9 cellular contexts compared by ENCODE assay signal in genomic region chr10:102422586-102423129, GRCh38.
A peak's percentile ranks its signal among the peaks of the same experiment; 100 is the strongest.
DNase-seq lines count a peak whose midpoint lies in the region; ATAC-seq and TF ChIP-seq lines count a peak whose summit lies in the region.
"Had no signal": no experiment of that assay in that cellular context is flagged by ENCODE, and none has a peak within 500 bp of the region (broad histone marks: within the 10 kb centered on the region; RNA-seq: fewer than 3 reads in every experiment).

No MANE protein-coding gene starts in this region.

- H3K27ac Mint-ChIP-seq in activated naive CD4-positive, alpha-beta T cell treated with anti-CD3 and anti-CD28 coated beads, Interleukin-2, amount 50 U/mL, for 24 hours: peak overlapping the region; percentile 55

- DNase-seq in Ammon's horn (ENCODE audit: low spot score): peak; percentile 82
- peak; percentile 71 for DNase-seq in NCI-H2227 (lab: John Stamatoyannopoulos, UW; ENCODE audit: unreplicated experiment)
- DNase-seq in head of caudate nucleus: peak in 40 of 42 donors; percentile 38 to 88 (median 76)
- DNase-seq in COR-L47 (lab: John Stamatoyannopoulos, UW): no peak

- H3K9me3 ChIP-seq in neutrophil: no peaks in the 10 kb centered on the region

- intact Hi-C loops in head of caudate nucleus (cut with DNase I): loop anchor here (5.0 to 10.0 kb wide), 2 partner anchors 40 to 162 kb away; no protein-coding TSS in a partner anchor

- peak; percentile 34 for ATAC-seq in GM18498 (IDR thresholded peaks at IDR 0.05; ENCODE audit: unreplicated experiment)
- no peak for ATAC-seq in GM19023 (IDR thresholded peaks at IDR 0.05; ENCODE audit: unreplicated experiment)

- TF ChIP-seq CTCF in neutrophil (IDR thresholded peaks at IDR 0.05): peak; percentile 89

- H3K4me3 Mint-ChIP-seq in activated naive CD4-positive, alpha-beta T cell treated with anti-CD3 and anti-CD28 coated beads, Interleukin-2, amount 50 U/mL, for 24 hours: peak overlapping the region; percentile 97

- peaks cover 42% of the 10 kb centered on the region for H3K4me1 Mint-ChIP-seq in activated naive CD4-positive, alpha-beta T cell treated with anti-CD3 and anti-CD28 coated beads, Interleukin-2, amount 50 U/mL, for 24 hours

- peak overlapping the region; percentile 90 for H3K27ac ChIP-seq in neutrophil
- H3K27ac ChIP-seq: SK-N-MC had no signal

- no peaks in the 10 kb centered on the region for H3K36me3 Mint-ChIP-seq in activated naive CD4-positive, alpha-beta T cell treated with anti-CD3 and anti-CD28 coated beads, Interleukin-2, amount 50 U/mL, for 24 hours

- H3K27me3 Mint-ChIP-seq in activated naive CD4-positive, alpha-beta T cell treated with anti-CD3 and anti-CD28 coated beads, Interleukin-2, amount 50 U/mL, for 24 hours: peaks cover 4% of the 10 kb centered on the region

- no peaks in the 10 kb centered on the region for H3K9me3 Mint-ChIP-seq in activated naive CD4-positive, alpha-beta T cell treated with anti-CD3 and anti-CD28 coated beads, Interleukin-2, amount 50 U/mL, for 24 hours

- peaks cover 16% of the 10 kb centered on the region for H3K36me3 ChIP-seq in neutrophil

- H3K4me1 ChIP-seq in neutrophil (ENCODE audit: control insufficient read depth in 1 of 2, insufficient read depth in 1 of 2, low read depth in 1 of 2, low read length in 1 of 2): peaks cover 37 to 45% of the 10 kb centered on the region in 2 experiments

- peak overlapping the region; percentile 80 to 89 for H3K4me3 ChIP-seq in neutrophil (ENCODE audit: low read depth in 1 of 2, low read length in 1 of 2)

- H3K27me3 ChIP-seq in neutrophil: peaks cover 25% of the 10 kb centered on the region
